ENCODE assay signal across 10 cellular contexts in genomic region chr15:97962263-97962662, GRCh38. TPM values are rescaled to one million over a fixed set of nuclear protein-coding genes. Genes with fewer than 3 reads are reported as not detected.
DNase-seq lines count a peak whose midpoint lies in the region; ATAC-seq and TF ChIP-seq lines count a peak whose summit lies in the region.
"Had no signal": no experiment of that assay in that cellular context is flagged by ENCODE, and none has a peak within 500 bp of the region (broad histone marks: within the 10 kb centered on the region; RNA-seq: fewer than 3 reads in every experiment).

No MANE protein-coding gene starts in this region.

- POLR2A ChIA-PET in WTC11 (lab: Charles Lee) = no interaction called here
- POLR2A ChIA-PET in activated CD4-positive, alpha-beta memory T cell treated with anti-CD3 and anti-CD28 coated beads for 36 hours (lab: Charles Lee) = no interaction called here

- H3K4me2 ChIP-seq in smooth muscle cell = peak overlapping the region; percentile 96

- no peaks in the 10 kb centered on the region for H3K27me3 ChIP-seq in kidney epithelial cell (ENCODE audit: control insufficient read depth, insufficient read depth, low read length)
- H3K27me3 ChIP-seq in smooth muscle cell (ENCODE audit: low read depth) = no peaks in the 10 kb centered on the region

- no peak for ATAC-seq in WTC11
- ATAC-seq in GM21423 (IDR thresholded peaks at IDR 0.05; ENCODE audit: unreplicated experiment) = no peak

- peaks cover 1% of the 10 kb centered on the region for H3K36me3 Mint-ChIP-seq in activated naive CD4-positive, alpha-beta T cell treated with anti-CD3 and anti-CD28 coated beads, Interleukin-2, amount 50 U/mL, for 24 hours
- H3K36me3 Mint-ChIP-seq in activated naive CD4-positive, alpha-beta T cell treated with anti-CD3 and anti-CD28 coated beads for 36 hours (ENCODE audit: low read depth) = no peaks in the 10 kb centered on the region
- no peaks in the 10 kb centered on the region; the same call in 1 of the 2 replicates for H3K36me3 Mint-ChIP-seq in WTC11
- peaks cover 2% of the 10 kb centered on the region for H3K36me3 Mint-ChIP-seq in activated CD4-positive, alpha-beta memory T cell treated with anti-CD3 and anti-CD28 coated beads for 36 hours

- H3F3A ChIP-seq in smooth muscle cell (ENCODE audit: low read depth) = peaks cover 5% of the 10 kb centered on the region

- H3K4me3 Mint-ChIP-seq in activated naive CD4-positive, alpha-beta T cell treated with anti-CD3 and anti-CD28 coated beads, Interleukin-2, amount 50 U/mL, for 24 hours = peak overlapping the region; percentile 84
- no peak overlapping the region for H3K4me3 Mint-ChIP-seq in activated naive CD4-positive, alpha-beta T cell treated with anti-CD3 and anti-CD28 coated beads for 36 hours
- H3K4me3 Mint-ChIP-seq in WTC11 = peak overlapping the region; percentile 88
- no peak overlapping the region for H3K4me3 Mint-ChIP-seq in activated CD4-positive, alpha-beta memory T cell treated with anti-CD3 and anti-CD28 coated beads for 36 hours

- H3K27ac ChIP-seq in smooth muscle cell (ENCODE audit: low read depth) = no peak overlapping the region

- no peaks in the 10 kb centered on the region for H3K9me3 ChIP-seq in smooth muscle cell (replicated peaks; ENCODE audit: low read depth)

- H3K36me3 ChIP-seq in kidney epithelial cell (ENCODE audit: control insufficient read depth, insufficient read depth, low read length) (no peaks in the 10 kb centered on the region), smooth muscle cell (ENCODE audit: low read depth) (no peaks in the 10 kb centered on the region)

- 98% methylated on average over 2 of the region's 2 CpGs for WGBS in smooth muscle cell (ENCODE audit: low lambda C conversion rate)

- H3K4me1 Mint-ChIP-seq in activated naive CD4-positive, alpha-beta T cell treated with anti-CD3 and anti-CD28 coated beads, Interleukin-2, amount 50 U/mL, for 24 hours = peaks cover 29% of the 10 kb centered on the region
- peaks cover 16% of the 10 kb centered on the region for H3K4me1 Mint-ChIP-seq in activated naive CD4-positive, alpha-beta T cell treated with anti-CD3 and anti-CD28 coated beads for 36 hours (ENCODE audit: low read depth)
- H3K4me1 Mint-ChIP-seq in WTC11 = peaks cover 16% of the 10 kb centered on the region
- H3K4me1 Mint-ChIP-seq in activated CD4-positive, alpha-beta memory T cell treated with anti-CD3 and anti-CD28 coated beads for 36 hours (ENCODE audit: low read depth) = peaks cover 15% of the 10 kb centered on the region

- no peak overlapping the region for H3K9ac ChIP-seq in smooth muscle cell (ENCODE audit: low read depth)

- DNase-seq in activated naive CD4-positive, alpha-beta T cell treated with anti-CD3 and anti-CD28 coated beads for 36 hours = no peak
- DNase-seq in WTC11 (ENCODE audit: low spot score) = no peak
- no peak for DNase-seq in kidney epithelial cell (ENCODE audit: low read depth)
- no peak for DNase-seq in smooth muscle cell (lab: John Stamatoyannopoulos, UW; ENCODE audit: unreplicated experiment)
- DNase-seq in stimulated activated CD4-positive, alpha-beta T cell treated with anti-CD3 and anti-CD28 coated beads, Interleukin-15, amount 100 ng/mL, for 24 hours = no peak
- no peak for DNase-seq in activated CD4-positive, alpha-beta memory T cell treated with anti-CD3 and anti-CD28 coated beads for 36 hours
- DNase-seq: amniotic stem cell, NCI-H2081 treated with DMSO at 0.1 percent for 48 hours had no signal

- intact Hi-C loops in activated naive CD4-positive, alpha-beta T cell treated with anti-CD3 and anti-CD28 coated beads for 36 hours (cut with micrococcal nuclease) = loop anchor here (10.0 kb wide), 1 partner anchor 1053 kb away; no protein-coding TSS in a partner anchor
- intact Hi-C loops in activated CD4-positive, alpha-beta memory T cell treated with anti-CD3 and anti-CD28 coated beads for 36 hours (cut with micrococcal nuclease) = no loop called here

- H3K27me3 Mint-ChIP-seq in activated naive CD4-positive, alpha-beta T cell treated with anti-CD3 and anti-CD28 coated beads, Interleukin-2, amount 50 U/mL, for 24 hours = no peaks in the 10 kb centered on the region
- H3K27me3 Mint-ChIP-seq in activated naive CD4-positive, alpha-beta T cell treated with anti-CD3 and anti-CD28 coated beads for 36 hours (ENCODE audit: low read depth) = no peaks in the 10 kb centered on the region
- H3K27me3 Mint-ChIP-seq in WTC11 (ENCODE audit: low read depth) = peaks cover 5% of the 10 kb centered on the region
- peaks cover 14% of the 10 kb centered on the region for H3K27me3 Mint-ChIP-seq in activated CD4-positive, alpha-beta memory T cell treated with anti-CD3 and anti-CD28 coated beads for 36 hours

- H3K4me1 ChIP-seq in smooth muscle cell (ENCODE audit: low read depth) = peaks cover 16% of the 10 kb centered on the region

- CTCF ChIA-PET in activated naive CD4-positive, alpha-beta T cell treated with anti-CD3 and anti-CD28 coated beads for 36 hours (lab: Charles Lee) = no interaction called here
- CTCF ChIA-PET in WTC11 (lab: Charles Lee) = no interaction called here
- CTCF ChIA-PET in activated CD4-positive, alpha-beta memory T cell treated with anti-CD3 and anti-CD28 coated beads for 36 hours (lab: Charles Lee) = no interaction called here

- no peaks in the 10 kb centered on the region for H3K9me3 Mint-ChIP-seq in activated naive CD4-positive, alpha-beta T cell treated with anti-CD3 and anti-CD28 coated beads, Interleukin-2, amount 50 U/mL, for 24 hours
- no peaks in the 10 kb centered on the region for H3K9me3 Mint-ChIP-seq in activated naive CD4-positive, alpha-beta T cell treated with anti-CD3 and anti-CD28 coated beads for 36 hours
- H3K9me3 Mint-ChIP-seq in WTC11 = no peaks in the 10 kb centered on the region
- H3K9me3 Mint-ChIP-seq in activated CD4-positive, alpha-beta memory T cell treated with anti-CD3 and anti-CD28 coated beads for 36 hours = no peaks in the 10 kb centered on the region

- H2AFZ ChIP-seq in smooth muscle cell (ENCODE audit: low read depth) = no peak overlapping the region

- no peak for TF ChIP-seq CTCF in WTC11 (IDR thresholded peaks at IDR 0.05)
- TF ChIP-seq CTCF in kidney epithelial cell (IDR thresholded peaks at IDR 0.05; ENCODE audit: insufficient read depth, low read length, poor library complexity, severe bottlenecking) = no peak
- no peak for TF ChIP-seq CTCF in smooth muscle cell (IDR thresholded peaks at IDR 0.05; ENCODE audit: borderline replicate concordance, insufficient read depth, poor library complexity, severe bottlenecking)

- H4K20me1 ChIP-seq in smooth muscle cell (ENCODE audit: low read depth) = peaks cover 63% of the 10 kb centered on the region

- H3K27ac Mint-ChIP-seq in activated naive CD4-positive, alpha-beta T cell treated with anti-CD3 and anti-CD28 coated beads, Interleukin-2, amount 50 U/mL, for 24 hours = no peak overlapping the region
- no peak overlapping the region for H3K27ac Mint-ChIP-seq in activated naive CD4-positive, alpha-beta T cell treated with anti-CD3 and anti-CD28 coated beads for 36 hours
- H3K27ac Mint-ChIP-seq in WTC11 = no peak overlapping the region
- H3K27ac Mint-ChIP-seq in activated CD4-positive, alpha-beta memory T cell treated with anti-CD3 and anti-CD28 coated beads for 36 hours = no peak overlapping the region

- peaks cover 44% of the 10 kb centered on the region for H3K79me2 ChIP-seq in smooth muscle cell (ENCODE audit: low read depth)

- H3K4me3 ChIP-seq in kidney epithelial cell (ENCODE audit: low read depth, low read length) = peak overlapping the region; percentile 9
- peak overlapping the region; percentile 87 for H3K4me3 ChIP-seq in smooth muscle cell

TF ChIP-seq in WTC11, 78 proteins besides CTCF, POLR2A, EP300 and RAD21 (continues in another document):
- TF ChIP-seq FOXJ3 (CRISPR knock-in tag; IDR thresholded peaks at IDR 0.05; ENCODE audit: borderline replicate concordance) (no peak), EMX1 (CRISPR knock-in tag; IDR thresholded peaks at IDR 0.05) (no peak), CDX4 (CRISPR knock-in tag; IDR thresholded peaks at IDR 0.05; ENCODE audit: borderline replicate concordance) (no peak), OVOL2 (CRISPR knock-in tag; IDR thresholded peaks at IDR 0.05; ENCODE audit: borderline replicate concordance) (no peak), E2F1 (CRISPR knock-in tag; IDR thresholded peaks at IDR 0.05) (no peak), PRRX2 (CRISPR knock-in tag; IDR thresholded peaks at IDR 0.05) (no peak), ATF2 (CRISPR knock-in tag; IDR thresholded peaks at IDR 0.05; ENCODE audit: borderline replicate concordance, low read depth) (no peak), ETV6 (CRISPR knock-in tag; IDR thresholded peaks at IDR 0.05) (no peak)

RNA-seq across cellular contexts. Expression of gene ARRDC4, which starts 1.8 kb away (rescaled TPM):
- total RNA-seq in activated naive CD4-positive, alpha-beta T cell treated with anti-CD3 and anti-CD28 coated beads for 36 hours = under 1 TPM; 0.17 to 0.20 TPM
- total RNA-seq in WTC11 (2021) (9.0 to 14.3 TPM (median 14.0 TPM) in 3 replicates), kidney epithelial cell (4.2 and 4.4 TPM in 2 replicates), smooth muscle cell (98.1 and 114 TPM in 2 replicates)
- polyA plus RNA-seq in smooth muscle cell = 26.9 and 46.9 TPM in 2 replicates
- total RNA-seq in activated CD4-positive, alpha-beta memory T cell treated with anti-CD3 and anti-CD28 coated beads for 36 hours = under 1 TPM; 0.24 to 0.29 TPM

Comparison
In these comparisons a context has a peak if more than half of its experiments do, and no peak if none do; other contexts are left out.
1. H3K4me3 Mint-ChIP-seq: peak in activated naive CD4-positive, alpha-beta T cell treated with anti-CD3 and anti-CD28 coated beads, Interleukin-2, amount 50 U/mL, for 24 hours (single experiment) and WTC11 (single experiment); none in activated naive CD4-positive, alpha-beta T cell treated with anti-CD3 and anti-CD28 coated beads for 36 hours (single experiment) and activated CD4-positive, alpha-beta memory T cell treated with anti-CD3 and anti-CD28 coated beads for 36 hours (single experiment).